ENCODE assay signal across 30 cellular contexts in genomic region chr1:177383715-177384114, GRCh38.
DNase-seq lines count a peak whose midpoint lies in the region; ATAC-seq, FAIRE-seq and TF ChIP-seq lines count a peak whose summit lies in the region.
"Had no signal": no experiment of that assay in that cellular context is flagged by ENCODE, and none has a peak within 500 bp of the region (broad histone marks: within the 10 kb centered on the region; RNA-seq: fewer than 3 reads in every experiment).

No MANE protein-coding gene starts in this region.

- TF ChIP-seq POLR2A in spleen (IDR thresholded peaks at IDR 0.05) = no peak

- H3K36me3 ChIP-seq in DND-41 (ENCODE audit: insufficient read depth, low read length) (no peaks in the 10 kb centered on the region), spleen (no peaks in the 10 kb centered on the region)
- H3K36me3 ChIP-seq: Peyer's patch had no signal

- no peak for FAIRE-seq in D721Med (lab: Jason Lieb, UNC)
- FAIRE-seq: A549, GM12878, H1 had no signal

- H3K9ac ChIP-seq in DND-41 (ENCODE audit: low read depth, low read length) = no peak overlapping the region

- ATAC-seq in DND-41 (ENCODE audit: insufficient read depth, low read depth) = peak; percentile 76
- ATAC-seq in GM18520 (IDR thresholded peaks at IDR 0.05; ENCODE audit: unreplicated experiment) = no peak
- ATAC-seq in HG02852 (IDR thresholded peaks at IDR 0.05; ENCODE audit: unreplicated experiment) = no peak
- ATAC-seq: A549, GM12878, HCT116, T-helper 17 cell had no signal

- H3K27ac ChIP-seq in DND-41 (ENCODE audit: low read length) (no peak overlapping the region), spleen (no peak overlapping the region)
- H3K27ac ChIP-seq: A549, Peyer's patch, SK-N-MC had no signal

- no peaks in the 10 kb centered on the region for H3K9me3 ChIP-seq in DND-41 (ENCODE audit: insufficient read depth, low read length, severe bottlenecking)
- H3K9me3 ChIP-seq in spleen = peaks cover 0 to 33% (median 5%) of the 10 kb centered on the region in 8 donors
- H3K9me3 ChIP-seq: A549, Peyer's patch had no signal

- H3K4me2 ChIP-seq in DND-41 (ENCODE audit: insufficient read depth, low read length) = no peak overlapping the region
- H3K4me2 ChIP-seq: A549 had no signal

- no peaks in the 10 kb centered on the region for H3K27me3 ChIP-seq in DND-41 (ENCODE audit: insufficient read depth, low read length, poor library complexity)
- H3K27me3 ChIP-seq in spleen (replicated peaks in 1 of 7) = no peaks in the 10 kb centered on the region
- H3K27me3 ChIP-seq: Peyer's patch had no signal

- no peak overlapping the region for H2AFZ ChIP-seq in DND-41 (ENCODE audit: low read depth, low read length)

- H3K4me3 ChIP-seq in DND-41 (ENCODE audit: low read depth in 1 of 2, low read length in 2 of 2) (no peak overlapping the region), fibroblast of mammary gland (ENCODE audit: control insufficient read depth, low read depth, low read length) (no peak overlapping the region), spleen (no peak overlapping the region)
- H3K4me3 ChIP-seq in Jurkat, Clone E6-1 (ENCODE audit: low read length) = no peak overlapping the region
- H3K4me3 ChIP-seq: A549, GM12878, Peyer's patch, SK-N-MC had no signal

- 71 to 88% (median 82%) methylated on average over 1 of the region's 1 CpG for WGBS in spleen, 5 donors

- DNase-seq in DND-41 = peak; percentile 36
- peak; percentile 69 for DNase-seq in Jurkat, Clone E6-1 (ENCODE audit: low read depth, low spot score)
- DNase-seq in OCI-M1 (lab: John Stamatoyannopoulos, UW) = peak; percentile 77
- DNase-seq in fibroblast of mammary gland (ENCODE audit: low read depth) = peak; percentile 28
- no peak for DNase-seq in D721Med (ENCODE audit: insufficient read length, low spot score)
- DNase-seq in spleen = no peak
- DNase-seq: C1 segment of cervical spinal cord; CD4-positive, alpha-beta memory T cell; COR-L47; GDM1; KG1; MM.1S; NCI-H1105 treated with DMSO at 0.1 percent for 48 hours; NCI-H146; NCI-H2029; NCI-H446; NCI-H524 treated with DMSO at 0.1 percent for 48 hours; NCI-H774; NK-92 treated with Interleukin-12 subunit alpha and Interleukin-12 subunit beta, amount 100 ng/mL, for 24 hours; Peyer's patch; SIG-M5; SW 1271; T-helper 17 cell had no signal

- TF ChIP-seq CTCF in DND-41 (IDR thresholded peaks at IDR 0.05; ENCODE audit: borderline replicate concordance, extremely low read depth, low read length, poor library complexity, severe bottlenecking) (no peak), fibroblast of mammary gland (conservative IDR thresholded peaks at IDR 0.05; ENCODE audit: control insufficient read depth, insufficient read depth, low read depth, low read length) (no peak), D721Med (IDR thresholded peaks at IDR 0.05; ENCODE audit: insufficient read depth, missing control alignments) (no peak), spleen (IDR thresholded peaks at IDR 0.05 in 8 of 11, conservative IDR thresholded peaks at IDR 0.05 in 3 of 11) (no peak)

- H3K79me2 ChIP-seq in DND-41 (ENCODE audit: insufficient read depth, low read length) = no peaks in the 10 kb centered on the region

- intact Hi-C loops in spleen (cut with DNase I; ENCODE audit: low total_unique reads) = no loop called here

- H4K20me1 ChIP-seq in DND-41 (ENCODE audit: insufficient read depth, low read length) = no peaks in the 10 kb centered on the region

- H3K4me1 ChIP-seq in DND-41 (ENCODE audit: insufficient read depth, low read length) = peaks cover 22% of the 10 kb centered on the region
- no peaks in the 10 kb centered on the region for H3K4me1 ChIP-seq in spleen
- H3K4me1 ChIP-seq: A549, Peyer's patch had no signal

Comparison
In these comparisons a context has a peak if more than half of its experiments do, and no peak if none do; other contexts are left out.
1. DNase-seq: peak in DND-41 (single experiment), Jurkat, Clone E6-1 (single experiment), OCI-M1 (single experiment) and fibroblast of mammary gland (single experiment); none in D721Med (single experiment) and spleen (single experiment).